Comparison of ENCODE assay signal across 21 cellular contexts in the genomic region with DNA sequence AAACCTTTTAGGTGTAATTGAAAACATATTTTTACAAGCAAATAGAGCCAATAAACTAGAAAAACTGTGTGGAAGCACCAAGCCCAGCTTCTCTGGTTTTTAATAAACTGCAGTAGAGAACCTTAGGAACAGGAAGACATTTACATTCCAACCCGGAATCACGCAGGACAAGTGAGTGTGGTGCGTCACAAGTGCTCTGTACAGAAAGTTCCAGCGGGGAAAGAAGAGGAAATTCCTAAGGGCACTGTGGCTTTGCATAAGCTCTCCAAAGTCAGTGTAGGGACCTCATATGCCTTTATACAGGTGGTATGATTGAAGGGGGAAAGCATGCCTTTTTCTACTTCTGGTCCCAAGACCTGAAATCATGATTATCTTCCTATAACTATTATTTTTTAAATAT. TPM values are rescaled to one million over a fixed set of nuclear protein-coding genes. Genes with fewer than 3 reads are reported as not detected.
A peak's percentile ranks its signal among the peaks of the same experiment; 100 is the strongest.
DNase-seq lines count a peak whose midpoint lies in the region; ATAC-seq, FAIRE-seq and TF ChIP-seq lines count a peak whose summit lies in the region.
"Had no signal": no experiment of that assay in that cellular context is flagged by ENCODE, and none has a peak within 500 bp of the region (broad histone marks: within the 10 kb centered on the region; RNA-seq: fewer than 3 reads in every experiment).

No MANE protein-coding gene starts in this region.

- H3K4me1 ChIP-seq in stomach (no peaks in the 10 kb centered on the region), neural progenitor cell (peaks cover 11% of the 10 kb centered on the region)

- H3K27me3 ChIP-seq in stomach (no peaks in the 10 kb centered on the region), neural progenitor cell (no peaks in the 10 kb centered on the region)

- H3K4me3 Mint-ChIP-seq in neural progenitor cell: no peak overlapping the region
- H3K4me3 Mint-ChIP-seq: activated naive CD8-positive, alpha-beta T cell treated with anti-CD3 and anti-CD28 coated beads, Interleukin-2, amount 10 ng/mL, durations not matched to agents 7 days and 5 days; nephron; T-helper 1 cell treated with Interleukin-12 subunit alpha and Interleukin-12 subunit beta and Interleukin-4 antibody, amounts not matched to agents 30 μg/mL and 1 μg/mL, for 36 hours had no signal

- no peak overlapping the region for H2AFZ ChIP-seq in neural progenitor cell (replicated peaks)

- WGBS in stomach, 5 donors: 70 to 87% (median 79%) methylated on average over 4 of the region's 4 CpGs

- H3K27ac Mint-ChIP-seq in neural progenitor cell: no peak overlapping the region
- H3K27ac Mint-ChIP-seq: activated naive CD8-positive, alpha-beta T cell treated with anti-CD3 and anti-CD28 coated beads, Interleukin-2, amount 10 ng/mL, durations not matched to agents 7 days and 5 days; nephron; T-helper 1 cell treated with Interleukin-12 subunit alpha and Interleukin-12 subunit beta and Interleukin-4 antibody, amounts not matched to agents 30 μg/mL and 1 μg/mL, for 36 hours had no signal

- H3K9me3 ChIP-seq in stomach (no peaks in the 10 kb centered on the region), neural progenitor cell (ENCODE audit: low read depth) (no peaks in the 10 kb centered on the region)

- no peak for TF ChIP-seq POLR2A in stomach (IDR thresholded peaks at IDR 0.05)

- intact Hi-C loops in stomach (cut with DNase I; ENCODE audit: low total_unique reads): no loop called here

- H4K20me1 ChIP-seq in neural progenitor cell (ENCODE audit: low read depth): no peaks in the 10 kb centered on the region

- H3K4me1 Mint-ChIP-seq in neural progenitor cell: peaks cover 8% of the 10 kb centered on the region
- H3K4me1 Mint-ChIP-seq: activated naive CD8-positive, alpha-beta T cell treated with anti-CD3 and anti-CD28 coated beads, Interleukin-2, amount 10 ng/mL, durations not matched to agents 7 days and 5 days had no signal

- ATAC-seq in left lobe of liver: peak; percentile 58
- no peak for ATAC-seq in omental fat pad (ENCODE audit: low FRiP score)
- ATAC-seq in esophagus mucosa: no peak

- TF ChIP-seq EP300 in stomach (IDR thresholded peaks at IDR 0.05): peak; percentile 45

- H3K9ac ChIP-seq in neural progenitor cell: no peak overlapping the region
- H3K9ac ChIP-seq: KMS-11 had no signal

- H3K36me3 ChIP-seq in stomach (no peaks in the 10 kb centered on the region), neural progenitor cell (no peaks in the 10 kb centered on the region)

- no peaks in the 10 kb centered on the region for H3F3A ChIP-seq in neural progenitor cell (ENCODE audit: low read depth)

- no peaks in the 10 kb centered on the region for H3K36me3 Mint-ChIP-seq in neural progenitor cell
- H3K36me3 Mint-ChIP-seq: activated naive CD8-positive, alpha-beta T cell treated with anti-CD3 and anti-CD28 coated beads, Interleukin-2, amount 10 ng/mL, durations not matched to agents 7 days and 5 days had no signal

- no peak overlapping the region for H3K4me2 ChIP-seq in neural progenitor cell
- H3K4me2 ChIP-seq: KMS-11 had no signal

- peaks cover under 1% of the 10 kb centered on the region for H3K27me3 Mint-ChIP-seq in neural progenitor cell (ENCODE audit: insufficient read depth, low read depth)

- TF ChIP-seq CTCF in coronary artery (IDR thresholded peaks at IDR 0.05) (no peak), stomach (IDR thresholded peaks at IDR 0.05) (no peak), neural progenitor cell (IDR thresholded peaks at IDR 0.05) (no peak), omental fat pad (IDR thresholded peaks at IDR 0.05) (no peak)

- DNase-seq in RCC 7860 (ENCODE audit: low spot score) (peak; percentile 51), coronary artery (ENCODE audit: low spot score) (peak; percentile 83), left lobe of liver (ENCODE audit: low spot score) (no peak), stomach (no peak), neural progenitor cell (ENCODE audit: low spot score) (no peak), omental fat pad (ENCODE audit: low spot score) (no peak)
- DNase-seq in activated CD8-positive, alpha-beta memory T cell treated with anti-CD3 and anti-CD28 coated beads, Interleukin-2, amount 50 U/mL, for 48 hours: no peak
- DNase-seq: activated CD4-positive, CD25-positive, alpha-beta regulatory T cell treated with anti-CD3 and anti-CD28 coated beads, Interleukin-2, amount 50 U/mL, for 72 hours; activated naive CD8-positive, alpha-beta T cell treated with anti-CD3 and anti-CD28 coated beads, Interleukin-2, amount 10 ng/mL, durations not matched to agents 7 days and 5 days; activated T-cell treated with anti-CD3 and anti-CD28 coated beads for 4 hours; DMS153; H7; kidney glomerular epithelial cell; NCI-H1436; OCI-M1; stimulated activated CD4-positive, alpha-beta T cell treated with anti-CD3 and anti-CD28 coated beads, Interleukin-12 subunit alpha, Interleukin-12 subunit beta, amount 100 ng/mL, for 4 hours had no signal

- FAIRE-seq in RCC 7860 (lab: Jason Lieb, UNC): peak; percentile 27
- FAIRE-seq: frontal cortex had no signal

- peaks cover 5% of the 10 kb centered on the region for H3K9me3 Mint-ChIP-seq in neural progenitor cell
- H3K9me3 Mint-ChIP-seq: activated naive CD8-positive, alpha-beta T cell treated with anti-CD3 and anti-CD28 coated beads, Interleukin-2, amount 10 ng/mL, durations not matched to agents 7 days and 5 days; nephron; T-helper 1 cell treated with Interleukin-12 subunit alpha and Interleukin-12 subunit beta and Interleukin-4 antibody, amounts not matched to agents 30 μg/mL and 1 μg/mL, for 36 hours had no signal

- H3K4me3 ChIP-seq in coronary artery: no peak overlapping the region
- H3K4me3 ChIP-seq in stomach: no peak overlapping the region
- H3K4me3 ChIP-seq in neural progenitor cell: no peak overlapping the region

- H3K27ac ChIP-seq in coronary artery (peak overlapping the region; percentile 86 to 87), stomach (no peak overlapping the region), neural progenitor cell (no peak overlapping the region)
- H3K27ac ChIP-seq: KMS-11 had no signal

- H3K79me2 ChIP-seq in neural progenitor cell (ENCODE audit: low read depth): no peaks in the 10 kb centered on the region

RNA-seq across cellular contexts. Expression of a gene that starts 21.6 kb away (rescaled TPM):
- total RNA-seq in left lobe of liver (0.75 TPM), stomach (10 to 100 TPM in 3 of 5 donors, 1 to 10 TPM in 2; 5.9 to 16.5 (median 11.7) TPM), neural progenitor cell (ENCODE audit: low replicate concordance) (not detected in 2 replicates), omental fat pad (100 to 1,000 TPM in 3 of 4 donors, 10 to 100 TPM in 1; 16.7 to 303 (median 151) TPM), esophagus mucosa (2.2 TPM)
- 1 to 10 TPM in 1 of 3 donors, under 1 TPM in 2; 0.31 to 1.1 (median 0.90) TPM for polyA plus RNA-seq in stomach
- total RNA-seq: activated naive CD8-positive, alpha-beta T cell treated with anti-CD3 and anti-CD28 coated beads, Interleukin-2, amount 10 ng/mL, durations not matched to agents 7 days and 5 days had no signal

Comparison
In these comparisons a context has a peak if more than half of its experiments do, and no peak if none do; other contexts are left out.
1. DNase-seq: peak in RCC 7860 (single experiment) and coronary artery (single experiment); none in left lobe of liver (single experiment), stomach (single experiment), neural progenitor cell (single experiment), omental fat pad (single experiment) and activated CD8-positive, alpha-beta memory T cell treated with anti-CD3 and anti-CD28 coated beads, Interleukin-2, amount 50 U/mL, for 48 hours (single experiment).
2. H3K27ac ChIP-seq: peak in coronary artery (2 of 2); none in stomach (0 of 5) and neural progenitor cell (single experiment).